In the genomic region with DNA sequence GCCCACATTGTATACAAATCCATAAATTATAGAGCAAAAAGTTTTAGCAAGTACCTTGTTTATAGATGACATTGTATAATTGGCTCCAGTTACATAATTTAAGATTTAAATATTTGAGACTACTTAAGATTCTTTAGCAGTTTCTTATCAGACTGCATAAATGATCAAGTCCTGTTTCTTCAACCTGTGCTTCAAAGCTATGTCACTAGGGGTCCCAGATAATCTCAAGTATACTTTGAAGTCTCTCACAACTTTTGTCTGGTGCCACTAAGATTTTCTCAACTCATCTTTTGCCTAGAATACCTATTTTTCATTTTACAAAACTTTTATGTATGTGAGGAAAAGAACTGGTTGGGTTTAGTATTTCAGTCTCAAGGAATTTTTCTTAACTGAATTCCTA, we compare ENCODE assay signal across 1 cellular context.
TF ChIP-seq lines count a peak whose summit lies in the region.

No MANE protein-coding gene starts in this region.

TF ChIP-seq in SK-N-SH treated with all-trans-retinoic acid at 6 μM for 48 hours, 23 proteins besides CTCF, POLR2A, EP300 and RAD21 (continued from another document):
- no peak for TF ChIP-seq ESRRG (CRISPR knock-in tag; IDR thresholded peaks at IDR 0.05)
- no peak for TF ChIP-seq ISL1 (CRISPR knock-in tag; IDR thresholded peaks at IDR 0.05)
- no peak for TF ChIP-seq TOX (CRISPR knock-in tag; IDR thresholded peaks at IDR 0.05; ENCODE audit: borderline replicate concordance)
- TF ChIP-seq, protein P1, sequence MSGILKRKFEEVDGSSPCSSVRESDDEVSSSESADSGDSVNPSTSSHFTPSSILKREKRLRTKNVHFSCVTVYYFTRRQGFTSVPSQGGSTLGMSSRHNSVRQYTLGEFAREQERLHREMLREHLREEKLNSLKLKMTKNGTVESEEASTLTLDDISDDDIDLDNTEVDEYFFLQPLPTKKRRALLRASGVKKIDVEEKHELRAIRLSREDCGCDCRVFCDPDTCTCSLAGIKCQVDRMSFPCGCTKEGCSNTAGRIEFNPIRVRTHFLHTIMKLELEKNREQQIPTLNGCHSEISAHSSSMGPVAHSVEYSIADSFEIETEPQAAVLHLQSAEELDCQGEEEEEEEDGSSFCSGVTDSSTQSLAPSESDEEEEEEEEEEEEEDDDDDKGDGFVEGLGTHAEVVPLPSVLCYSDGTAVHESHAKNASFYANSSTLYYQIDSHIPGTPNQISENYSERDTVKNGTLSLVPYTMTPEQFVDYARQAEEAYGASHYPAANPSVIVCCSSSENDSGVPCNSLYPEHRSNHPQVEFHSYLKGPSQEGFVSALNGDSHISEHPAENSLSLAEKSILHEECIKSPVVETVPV (CRISPR knock-in tag; IDR thresholded peaks at IDR 0.05) = no peak
